ENCODE assay signal across 9 cellular contexts in the genomic region with DNA sequence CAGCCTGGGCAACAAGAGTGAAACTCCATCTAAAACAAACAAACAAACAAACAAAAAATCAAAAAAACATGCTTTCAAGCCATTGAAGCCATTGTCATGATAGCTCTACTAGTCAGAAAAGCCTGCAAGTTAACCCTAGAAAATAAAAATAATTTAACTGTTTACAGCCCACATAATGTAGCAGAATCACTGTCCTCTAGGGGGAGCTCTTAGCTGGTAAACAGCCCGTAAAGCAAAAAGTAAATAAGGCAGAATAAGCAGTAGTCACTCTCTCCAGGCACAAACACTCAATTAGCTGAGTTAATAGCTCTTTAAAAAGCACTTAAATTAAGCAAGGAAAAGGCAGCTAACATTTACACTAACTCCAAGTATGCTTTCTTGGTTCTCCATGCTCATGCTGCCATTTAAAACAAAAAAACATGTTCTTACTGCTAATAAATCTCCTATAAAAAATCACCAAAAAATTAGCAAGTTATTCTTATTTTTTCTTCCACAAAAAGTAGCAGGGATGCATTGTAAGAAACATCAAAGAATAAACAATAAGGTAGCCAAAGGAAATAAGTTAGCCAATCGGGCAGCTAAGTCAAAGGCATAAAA. TPM values are rescaled to one million over a fixed set of nuclear protein-coding genes. Genes with fewer than 3 reads are reported as not detected.
DNase-seq lines count a peak whose midpoint lies in the region; ATAC-seq, FAIRE-seq and TF ChIP-seq lines count a peak whose summit lies in the region.
"Had no signal": no experiment of that assay in that cellular context is flagged by ENCODE, and none has a peak within 500 bp of the region (broad histone marks: within the 10 kb centered on the region; RNA-seq: fewer than 3 reads in every experiment).

No MANE protein-coding gene starts in this region.

- H3K4me1 ChIP-seq in adrenal gland (replicated peaks in 1 of 2): no peaks in the 10 kb centered on the region

- peak in 5 of 6 experiments; percentile 32 to 72 (median 47) for TF ChIP-seq CTCF in adrenal gland (IDR thresholded peaks at IDR 0.05)

- no peak overlapping the region for H3K4me3 ChIP-seq in adrenal gland

- WGBS in adrenal gland, 4 donors: 38 to 51% (median 49%) methylated on average over 2 of the region's 2 CpGs

- TF ChIP-seq POLR2A in adrenal gland (IDR thresholded peaks at IDR 0.05): no peak

- H3K36me3 Mint-ChIP-seq in naive B cell: peaks cover 8 to 15% of the 10 kb centered on the region in 2 donors

- DNase-seq in SIG-M5 treated with dmso at 0.1 percent for 504 hours (lab: John Stamatoyannopoulos, UW; ENCODE audit: unreplicated experiment) (peak; percentile 61), SIG-M5 (lab: John Stamatoyannopoulos, UW) (no peak), NCI-H1930 (lab: John Stamatoyannopoulos, UW) (peak; percentile 24 to 36), adrenal gland (no peak), naive B cell (peak; percentile 17), RCC 7860 (ENCODE audit: low spot score) (no peak)

- no peak for ATAC-seq in naive B cell (ENCODE audit: low read depth in 2 of 2)
- no peak for ATAC-seq in GM19395 (IDR thresholded peaks at IDR 0.05; ENCODE audit: unreplicated experiment)
- no peak for ATAC-seq in GM21786 (IDR thresholded peaks at IDR 0.05; ENCODE audit: unreplicated experiment)
- ATAC-seq: activated naive CD4-positive, alpha-beta T cell treated with anti-CD3 and anti-CD28 coated beads, Interleukin-2, amount 50 U/mL, for 72 hours had no signal

- no peaks in the 10 kb centered on the region for H3K4me1 Mint-ChIP-seq in naive B cell

- H3K4me3 Mint-ChIP-seq in naive B cell: no peak overlapping the region

- FAIRE-seq in RCC 7860 (lab: Jason Lieb, UNC): no peak

- no peaks in the 10 kb centered on the region for H3K36me3 ChIP-seq in adrenal gland (replicated peaks in 1 of 2)

- H3K27me3 ChIP-seq in adrenal gland: peaks cover 3% of the 10 kb centered on the region

- intact Hi-C loops in adrenal gland (cut with DNase I): loop anchor here in 1 of 2 donors (10.0 kb wide), 1 partner anchor 189 kb away; no protein-coding TSS in a partner anchor

- H3K9me3 ChIP-seq in adrenal gland (replicated peaks in 1 of 3): no peaks in the 10 kb centered on the region

- no peak overlapping the region for H3K27ac Mint-ChIP-seq in naive B cell
- H3K27ac Mint-ChIP-seq: activated naive CD4-positive, alpha-beta T cell treated with anti-CD3 and anti-CD28 coated beads, Interleukin-2, amount 50 U/mL, for 72 hours had no signal

- H3K27me3 Mint-ChIP-seq in naive B cell: peaks cover 7 to 30% (median 26%) of the 10 kb centered on the region in 3 donors

- no peak overlapping the region for H3K27ac ChIP-seq in adrenal gland

- H3K9me3 Mint-ChIP-seq in naive B cell: peaks cover 3 to 12% (median 6%) of the 10 kb centered on the region in 7 donors

RNA-seq across cellular contexts. Expression of a gene that starts 11.3 kb away (rescaled TPM):
- 10 to 100 TPM in 6 of 8 donors, 1 to 10 TPM in 1, under 1 TPM in 1; 0.91 to 26.4 (median 11.1) TPM for total RNA-seq in adrenal gland
- polyA plus RNA-seq in adrenal gland (10 to 100 TPM in 1 of 3 donors, 1 to 10 TPM in 2; 2.5 to 12.1 (median 5.0) TPM), naive B cell (ENCODE audit: low read depth in 6 of 6) (under 1 TPM in 2 of 6 donors, not detected in 4; 0.16 to 0.48 TPM)
- total RNA-seq: activated naive CD4-positive, alpha-beta T cell treated with anti-CD3 and anti-CD28 coated beads, Interleukin-2, amount 50 U/mL, for 72 hours had no signal

RNA-seq across cellular contexts. Expression of a gene that starts 43.8 kb away (rescaled TPM):
- total RNA-seq in adrenal gland: 10 to 100 TPM in 5 of 8 donors, 1 to 10 TPM in 2, under 1 TPM in 1; 0.36 to 20.2 (median 10.9) TPM
- polyA plus RNA-seq in adrenal gland (10 to 100 TPM in 1 of 3 donors, 1 to 10 TPM in 2; 2.4 to 14.7 (median 3.1) TPM), naive B cell (ENCODE audit: low read depth in 6 of 6) (10 to 100 TPM; 23.7 to 35.7 (median 27.9) TPM)

RNA-seq across cellular contexts. Expression of a gene that starts 50.1 kb away (rescaled TPM):
- not detected for total RNA-seq in adrenal gland
- polyA plus RNA-seq in adrenal gland (not detected), naive B cell (ENCODE audit: low read depth in 6 of 6) (not detected)
- total RNA-seq: activated naive CD4-positive, alpha-beta T cell treated with anti-CD3 and anti-CD28 coated beads, Interleukin-2, amount 50 U/mL, for 72 hours had no signal

Comparison
In these comparisons a context has a peak if more than half of its experiments do, and no peak if none do; other contexts are left out.
1. DNase-seq: peak in SIG-M5 treated with dmso at 0.1 percent for 504 hours (single experiment), NCI-H1930 (2 of 2) and naive B cell (single experiment); none in SIG-M5 (single experiment), adrenal gland (0 of 7) and RCC 7860 (single experiment).